Comparison of ENCODE assay signal across 1 cellular context in genomic region chr17:38449364-38449763, GRCh38.
TF ChIP-seq lines count a peak whose summit lies in the region.

No MANE protein-coding gene starts in this region.

TF ChIP-seq in GM23338, 12 proteins besides CTCF, POLR2A, EP300 and RAD21 (continued from another document):
- TF ChIP-seq ZNF462 (CRISPR knock-in tag; IDR thresholded peaks at IDR 0.05) (no peak), NANOG (IDR thresholded peaks at IDR 0.05; ENCODE audit: borderline replicate concordance) (no peak), ETS1 (IDR thresholded peaks at IDR 0.05) (no peak), ZNF114 (CRISPR knock-in tag; IDR thresholded peaks at IDR 0.05) (no peak), STAT1 (IDR thresholded peaks at IDR 0.05; ENCODE audit: unreplicated experiment) (no peak), JUNB (IDR thresholded peaks at IDR 0.05; ENCODE audit: unreplicated experiment) (no peak), CREB1 (CRISPR knock-in tag; IDR thresholded peaks at IDR 0.05; ENCODE audit: low read depth) (no peak)
- TF ChIP-seq, protein P1, sequence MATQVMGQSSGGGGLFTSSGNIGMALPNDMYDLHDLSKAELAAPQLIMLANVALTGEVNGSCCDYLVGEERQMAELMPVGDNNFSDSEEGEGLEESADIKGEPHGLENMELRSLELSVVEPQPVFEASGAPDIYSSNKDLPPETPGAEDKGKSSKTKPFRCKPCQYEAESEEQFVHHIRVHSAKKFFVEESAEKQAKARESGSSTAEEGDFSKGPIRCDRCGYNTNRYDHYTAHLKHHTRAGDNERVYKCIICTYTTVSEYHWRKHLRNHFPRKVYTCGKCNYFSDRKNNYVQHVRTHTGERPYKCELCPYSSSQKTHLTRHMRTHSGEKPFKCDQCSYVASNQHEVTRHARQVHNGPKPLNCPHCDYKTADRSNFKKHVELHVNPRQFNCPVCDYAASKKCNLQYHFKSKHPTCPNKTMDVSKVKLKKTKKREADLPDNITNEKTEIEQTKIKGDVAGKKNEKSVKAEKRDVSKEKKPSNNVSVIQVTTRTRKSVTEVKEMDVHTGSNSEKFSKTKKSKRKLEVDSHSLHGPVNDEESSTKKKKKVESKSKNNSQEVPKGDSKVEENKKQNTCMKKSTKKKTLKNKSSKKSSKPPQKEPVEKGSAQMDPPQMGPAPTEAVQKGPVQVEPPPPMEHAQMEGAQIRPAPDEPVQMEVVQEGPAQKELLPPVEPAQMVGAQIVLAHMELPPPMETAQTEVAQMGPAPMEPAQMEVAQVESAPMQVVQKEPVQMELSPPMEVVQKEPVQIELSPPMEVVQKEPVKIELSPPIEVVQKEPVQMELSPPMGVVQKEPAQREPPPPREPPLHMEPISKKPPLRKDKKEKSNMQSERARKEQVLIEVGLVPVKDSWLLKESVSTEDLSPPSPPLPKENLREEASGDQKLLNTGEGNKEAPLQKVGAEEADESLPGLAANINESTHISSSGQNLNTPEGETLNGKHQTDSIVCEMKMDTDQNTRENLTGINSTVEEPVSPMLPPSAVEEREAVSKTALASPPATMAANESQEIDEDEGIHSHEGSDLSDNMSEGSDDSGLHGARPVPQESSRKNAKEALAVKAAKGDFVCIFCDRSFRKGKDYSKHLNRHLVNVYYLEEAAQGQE (IDR thresholded peaks at IDR 0.05; ENCODE audit: unreplicated experiment), result no peak
